24 cellular contexts compared by ENCODE assay signal in the genomic region with DNA sequence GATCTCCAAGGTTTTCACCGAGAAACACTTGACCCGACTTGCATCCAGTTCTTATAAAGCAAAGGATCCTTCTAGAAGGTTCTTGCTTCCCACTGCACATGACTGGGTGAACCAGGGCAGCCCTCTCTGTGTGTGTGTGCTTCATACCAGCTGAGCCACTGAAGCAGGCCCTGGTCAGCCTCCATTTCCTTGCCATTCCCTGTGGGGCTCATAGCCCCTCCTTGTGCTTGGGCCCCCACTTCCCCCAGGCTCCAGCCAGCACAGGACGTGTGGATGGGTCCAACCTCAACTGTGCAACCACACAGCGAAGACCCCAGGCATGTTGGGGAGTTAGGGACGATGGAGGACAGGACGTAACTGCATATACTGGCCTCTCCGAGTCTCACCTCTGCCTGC. TPM values are rescaled to one million over a fixed set of nuclear protein-coding genes. Genes with fewer than 3 reads are reported as not detected.
DNase-seq lines count a peak whose midpoint lies in the region; ATAC-seq and TF ChIP-seq lines count a peak whose summit lies in the region.
"Had no signal": no experiment of that assay in that cellular context is flagged by ENCODE, and none has a peak within 500 bp of the region (broad histone marks: within the 10 kb centered on the region; RNA-seq: fewer than 3 reads in every experiment).

No MANE protein-coding gene starts in this region.

- TF ChIP-seq POLR2A in right lobe of liver (IDR thresholded peaks at IDR 0.05) = peak; percentile 32
- TF ChIP-seq POLR2A in esophagus muscularis mucosa (IDR thresholded peaks at IDR 0.05; ENCODE audit: low read depth) = no peak

- peak overlapping the region; percentile 43 to 95 (median 89) for H3K27ac ChIP-seq in right lobe of liver
- no peak overlapping the region for H3K27ac ChIP-seq in esophagus muscularis mucosa (replicated peaks in 1 of 4)
- H3K27ac ChIP-seq: C4-2B, HL-60, SJCRH30 had no signal

- intact Hi-C loops in Calu3 (cut with micrococcal nuclease; ENCODE audit: unreplicated experiment) (no loop called here), right lobe of liver (cut with DNase I) (loop anchor here in 1 of 2 donors (10.0 kb wide), 1 partner anchor 77 kb away; no protein-coding TSS in a partner anchor), sciatic nerve (cut with DNase I) (no loop called here), esophagus muscularis mucosa (cut with DNase I) (no loop called here)
- intact Hi-C loops in activated T-helper 2 cell treated with anti-CD3 and anti-CD28 coated beads, Interferon-gamma antibody, Interleukin-2, Interleukin-4, amounts not matched to agents 10 μg/mL and 5 μg/mL and 100 μg/mL, durations not matched to agents 14 hours and 24 hours and 36 hours (cut with micrococcal nuclease) = no loop called here

- peaks cover 0 to 59% (median 28%) of the 10 kb centered on the region in 4 donors for H3K4me1 ChIP-seq in right lobe of liver
- peaks cover 26 to 51% (median 46%) of the 10 kb centered on the region in 4 donors for H3K4me1 ChIP-seq in esophagus muscularis mucosa
- H3K4me1 ChIP-seq: SJCRH30 had no signal

- H3K4me1 Mint-ChIP-seq in Calu3 (ENCODE audit: low read depth, unreplicated experiment) = no peaks in the 10 kb centered on the region
- no peaks in the 10 kb centered on the region for H3K4me1 Mint-ChIP-seq in activated T-helper 2 cell treated with anti-CD3 and anti-CD28 coated beads, Interferon-gamma antibody, Interleukin-2, Interleukin-4, amounts not matched to agents 10 μg/mL and 5 μg/mL and 100 μg/mL, durations not matched to agents 14 hours and 24 hours and 36 hours (ENCODE audit: low read depth)
- H3K4me1 Mint-ChIP-seq: activated CD4-positive, alpha-beta T cell treated with anti-CD3 and anti-CD28 coated beads for 36 hours; activated naive CD8-positive, alpha-beta T cell treated with anti-CD3 and anti-CD28 coated beads for 36 hours; activated T-helper 17 cell treated with anti-CD3 and anti-CD28 coated beads, Interleukin-2, amount 50 U/mL, for 72 hours; T-cell had no signal

- H3K9me3 Mint-ChIP-seq in Calu3 (ENCODE audit: low read depth, unreplicated experiment) = no peaks in the 10 kb centered on the region
- no peaks in the 10 kb centered on the region for H3K9me3 Mint-ChIP-seq in activated T-helper 2 cell treated with anti-CD3 and anti-CD28 coated beads, Interferon-gamma antibody, Interleukin-2, Interleukin-4, amounts not matched to agents 10 μg/mL and 5 μg/mL and 100 μg/mL, durations not matched to agents 14 hours and 24 hours and 36 hours
- H3K9me3 Mint-ChIP-seq: activated naive CD8-positive, alpha-beta T cell treated with anti-CD3 and anti-CD28 coated beads for 36 hours; T-cell had no signal

- H3K4me3 ChIP-seq in right lobe of liver (no peak overlapping the region), esophagus muscularis mucosa (no peak overlapping the region)
- H3K4me3 ChIP-seq: SJCRH30 had no signal

- no peak for TF ChIP-seq CTCF in Calu3 (IDR thresholded peaks at IDR 0.05; ENCODE audit: unreplicated experiment)
- TF ChIP-seq CTCF in right lobe of liver (IDR thresholded peaks at IDR 0.05) = no peak
- TF ChIP-seq CTCF in esophagus muscularis mucosa (IDR thresholded peaks at IDR 0.05) = no peak

- no peaks in the 10 kb centered on the region for H3K9me3 ChIP-seq in right lobe of liver
- no peaks in the 10 kb centered on the region for H3K9me3 ChIP-seq in esophagus muscularis mucosa
- H3K9me3 ChIP-seq: SJCRH30 had no signal

- H3K27me3 ChIP-seq in right lobe of liver (no peaks in the 10 kb centered on the region), esophagus muscularis mucosa (no peaks in the 10 kb centered on the region)
- H3K27me3 ChIP-seq: SJCRH30 had no signal

- H3K36me3 ChIP-seq in right lobe of liver (peaks cover 0 to 5% (median 1%) of the 10 kb centered on the region in 4 donors), esophagus muscularis mucosa (peaks cover 21 to 54% (median 28%) of the 10 kb centered on the region in 4 donors)
- H3K36me3 ChIP-seq: SJCRH30 had no signal

- CTCF ChIA-PET in Calu3 (lab: Charles Lee) = no interaction called here

- no peak for TF ChIP-seq EP300 in esophagus muscularis mucosa (IDR thresholded peaks at IDR 0.05)

- H3K36me3 Mint-ChIP-seq in Calu3 (ENCODE audit: insufficient read depth, unreplicated experiment) = no peaks in the 10 kb centered on the region
- H3K36me3 Mint-ChIP-seq in activated T-helper 2 cell treated with anti-CD3 and anti-CD28 coated beads, Interferon-gamma antibody, Interleukin-2, Interleukin-4, amounts not matched to agents 10 μg/mL and 5 μg/mL and 100 μg/mL, durations not matched to agents 14 hours and 24 hours and 36 hours (ENCODE audit: low read depth) = no peaks in the 10 kb centered on the region
- H3K36me3 Mint-ChIP-seq: activated naive CD8-positive, alpha-beta T cell treated with anti-CD3 and anti-CD28 coated beads for 36 hours; T-cell had no signal

- ATAC-seq in right lobe of liver (peak; percentile 19 to 57 (median 40)), sciatic nerve (no peak), HG03135 (IDR thresholded peaks at IDR 0.05; ENCODE audit: unreplicated experiment) (no peak)
- ATAC-seq: activated CD4-positive, alpha-beta T cell treated with anti-CD3 and anti-CD28 coated beads for 36 hours; activated T-helper 17 cell treated with anti-CD3 and anti-CD28 coated beads, Interleukin-2, amount 50 U/mL, for 72 hours; T-cell had no signal

- DNase-seq in Calu3 = peak; percentile 0
- peak; percentile 1 for DNase-seq in activated T-helper 2 cell treated with anti-CD3 and anti-CD28 coated beads, Interferon-gamma antibody, Interleukin-2, Interleukin-4, amounts not matched to agents 10 μg/mL and 5 μg/mL and 100 μg/mL, durations not matched to agents 14 hours and 24 hours and 36 hours (ENCODE audit: low spot score)
- DNase-seq in right lobe of liver = peak in 1 of 3 donors; percentile 61
- DNase-seq in sciatic nerve (ENCODE audit: low spot score) = peak; percentile 48
- no peak for DNase-seq in glomerular visceral epithelial cell (ENCODE audit: extremely low spot score)
- DNase-seq in esophagus muscularis mucosa (ENCODE audit: extremely low spot score) = no peak
- DNase-seq in stimulated activated CD4-positive, alpha-beta T cell treated with anti-CD3 and anti-CD28 coated beads, Interleukin-1b, Interleukin-23, amount 100 ng/mL, for 48 hours = no peak
- DNase-seq: activated CD4-positive, alpha-beta T cell treated with anti-CD3 and anti-CD28 coated beads for 36 hours; activated naive CD8-positive, alpha-beta T cell treated with anti-CD3 and anti-CD28 coated beads for 36 hours; cerebellar nuclear complex; HCEC 1CT; Kasumi-1; mesenchymal stem cell; NCI-H1694 treated with DMSO at 0.1 percent for 48 hours; NCI-H2171 treated with DMSO at 0.1 percent for 48 hours; NCI-H526; SJCRH30; substantia nigra had no signal

- 64% methylated on average over 7 of the region's 7 CpGs for WGBS in right lobe of liver (ENCODE audit: insufficient coverage, low coverage, low lambda C conversion rate, missing lambda C conversion rate)
- 91% methylated on average over 4 of the region's 7 CpGs for WGBS in esophagus muscularis mucosa

- H3K4me3 Mint-ChIP-seq in Calu3 (ENCODE audit: low read depth, unreplicated experiment) = no peak overlapping the region
- no peak overlapping the region for H3K4me3 Mint-ChIP-seq in activated T-helper 2 cell treated with anti-CD3 and anti-CD28 coated beads, Interferon-gamma antibody, Interleukin-2, Interleukin-4, amounts not matched to agents 10 μg/mL and 5 μg/mL and 100 μg/mL, durations not matched to agents 14 hours and 24 hours and 36 hours (ENCODE audit: low read depth)
- H3K4me3 Mint-ChIP-seq: activated CD4-positive, alpha-beta T cell treated with anti-CD3 and anti-CD28 coated beads for 36 hours; activated naive CD8-positive, alpha-beta T cell treated with anti-CD3 and anti-CD28 coated beads for 36 hours; activated T-helper 17 cell treated with anti-CD3 and anti-CD28 coated beads, Interleukin-2, amount 50 U/mL, for 72 hours; T-cell had no signal

- BruUV-seq in Calu3 (replicated peaks; lab: Mats Ljungman, UMichigan) = no TSS peak

- H3K27ac Mint-ChIP-seq in Calu3 (ENCODE audit: unreplicated experiment) = no peak overlapping the region
- no peak overlapping the region for H3K27ac Mint-ChIP-seq in activated T-helper 2 cell treated with anti-CD3 and anti-CD28 coated beads, Interferon-gamma antibody, Interleukin-2, Interleukin-4, amounts not matched to agents 10 μg/mL and 5 μg/mL and 100 μg/mL, durations not matched to agents 14 hours and 24 hours and 36 hours
- H3K27ac Mint-ChIP-seq: activated CD4-positive, alpha-beta T cell treated with anti-CD3 and anti-CD28 coated beads for 36 hours; activated naive CD8-positive, alpha-beta T cell treated with anti-CD3 and anti-CD28 coated beads for 36 hours; activated T-helper 17 cell treated with anti-CD3 and anti-CD28 coated beads, Interleukin-2, amount 50 U/mL, for 72 hours; T-cell had no signal

- H3K27me3 Mint-ChIP-seq in Calu3 (ENCODE audit: unreplicated experiment) = peaks cover 49% of the 10 kb centered on the region
- H3K27me3 Mint-ChIP-seq in activated T-helper 2 cell treated with anti-CD3 and anti-CD28 coated beads, Interferon-gamma antibody, Interleukin-2, Interleukin-4, amounts not matched to agents 10 μg/mL and 5 μg/mL and 100 μg/mL, durations not matched to agents 14 hours and 24 hours and 36 hours (ENCODE audit: low read depth) = no peaks in the 10 kb centered on the region
- H3K27me3 Mint-ChIP-seq: activated naive CD8-positive, alpha-beta T cell treated with anti-CD3 and anti-CD28 coated beads for 36 hours had no signal

RNA-seq across cellular contexts. Expression of a gene that starts 15.5 kb away (rescaled TPM):
- total RNA-seq in Calu3 (2022) (8.2 and 10.6 TPM in 2 replicates), right lobe of liver (100 to 1,000 TPM in 2 of 6 experiments, 10 to 100 TPM in 4; 14.4 to 112 (median 89.3) TPM), sciatic nerve (22.7 TPM), esophagus muscularis mucosa (100 to 1,000 TPM in 2 of 4 donors, 10 to 100 TPM in 2; 84.3 to 208 (median 93.6) TPM)
- total RNA-seq in activated T-helper 2 cell treated with anti-CD3 and anti-CD28 coated beads, Interferon-gamma antibody, Interleukin-2, Interleukin-4, amounts not matched to agents 10 μg/mL and 5 μg/mL and 100 μg/mL, durations not matched to agents 14 hours and 24 hours and 36 hours = 0.14 and 0.30 TPM in 2 replicates

RNA-seq across cellular contexts. Expression of a gene that starts 53.0 kb away (rescaled TPM):
- total RNA-seq in Calu3 (2022) (not detected in 2 replicates), right lobe of liver (not detected), sciatic nerve (1.5 TPM), esophagus muscularis mucosa (not detected)
- total RNA-seq in activated T-helper 2 cell treated with anti-CD3 and anti-CD28 coated beads, Interferon-gamma antibody, Interleukin-2, Interleukin-4, amounts not matched to agents 10 μg/mL and 5 μg/mL and 100 μg/mL, durations not matched to agents 14 hours and 24 hours and 36 hours = not detected in 2 replicates
- total RNA-seq: activated CD4-positive, alpha-beta T cell treated with anti-CD3 and anti-CD28 coated beads for 36 hours; activated naive CD8-positive, alpha-beta T cell treated with anti-CD3 and anti-CD28 coated beads for 36 hours; activated T-helper 17 cell treated with anti-CD3 and anti-CD28 coated beads, Interleukin-2, amount 50 U/mL, for 72 hours; Daoy; SJCRH30; T-cell had no signal

Comparison
In these comparisons a context has a peak if more than half of its experiments do, and no peak if none do; other contexts are left out.
1. DNase-seq: peak in Calu3 (single experiment), activated T-helper 2 cell treated with anti-CD3 and anti-CD28 coated beads, Interferon-gamma antibody, Interleukin-2, Interleukin-4, amounts not matched to agents 10 μg/mL and 5 μg/mL and 100 μg/mL, durations not matched to agents 14 hours and 24 hours and 36 hours (single experiment) and sciatic nerve (single experiment); none in glomerular visceral epithelial cell (single experiment), esophagus muscularis mucosa (single experiment) and stimulated activated CD4-positive, alpha-beta T cell treated with anti-CD3 and anti-CD28 coated beads, Interleukin-1b, Interleukin-23, amount 100 ng/mL, for 48 hours (single experiment).
2. ATAC-seq: peak in right lobe of liver (4 of 4); none in sciatic nerve (single experiment) and HG03135 (single experiment).
3. H3K27ac ChIP-seq: peak in right lobe of liver (3 of 3); none in esophagus muscularis mucosa (0 of 4).